In genomic region chr1:55131218-55131617, GRCh38 we compare ENCODE assay signal across 19 cellular contexts.
"Had no signal": no experiment of that assay in that cellular context is flagged by ENCODE, and none has a peak within 500 bp of the region (broad histone marks: within the 10 kb centered on the region; RNA-seq: fewer than 3 reads in every experiment).

No MANE protein-coding gene starts in this region.

- H3K27ac ChIP-seq: adrenal gland, colonic mucosa, gastroesophageal sphincter, heart right ventricle, ovary, spleen, thoracic aorta, upper lobe of right lung had no signal

- H3K27me3 ChIP-seq: adrenal gland, colonic mucosa, gastroesophageal sphincter, heart right ventricle, ovary, spleen, upper lobe of right lung had no signal

- H3K9me3 ChIP-seq: adrenal gland, colonic mucosa, gastroesophageal sphincter, heart right ventricle, mucosa of descending colon, ovary, spleen, thoracic aorta, upper lobe of right lung had no signal

- H3K4me1 ChIP-seq: colonic mucosa had no signal

- H3K4me3 ChIP-seq: adrenal gland, colonic mucosa, gastroesophageal sphincter, heart right ventricle, mucosa of descending colon, ovary, spleen, thoracic aorta, upper lobe of right lung had no signal

- ATAC-seq: activated T-cell treated with anti-CD3 and anti-CD28 coated beads, Interleukin-2, amount 50 U/mL, for 72 hours; gastroesophageal sphincter; heart right ventricle; mucosa of descending colon; sciatic nerve; stimulated activated memory B cell treated with anti-CD40 and anti-IgM and Interleukin-4, amounts not matched to agents 10 μg/mL and 1 μg/mL and 100 μg/mL, for 72 hours; upper lobe of right lung had no signal

- H3K36me3 ChIP-seq: ovary had no signal

- DNase-seq: activated effector memory CD4-positive, alpha-beta T cell treated with anti-CD3 and anti-CD28 coated beads, Interleukin-2, amount 50 U/mL, for 16 hours; activated T-cell treated with anti-CD3 and anti-CD28 coated beads, Interleukin-2, amount 50 U/mL, for 72 hours; adrenal gland; caudate nucleus; colonic mucosa; erythroblast; heart right ventricle; mucosa of descending colon; naive B cell; ovary; spleen; stimulated activated CD4-positive, alpha-beta T cell treated with anti-CD3 and anti-CD28 coated beads, Interleukin-4, amount 100 ng/mL, for 4 hours; T-helper 1 cell; T1000; upper lobe of right lung had no signal
